8 cellular contexts compared by ENCODE assay signal in genomic region chr11:46127150-46127638, GRCh38. TPM values are rescaled to one million over a fixed set of nuclear protein-coding genes. Genes with fewer than 3 reads are reported as not detected.
DNase-seq lines count a peak whose midpoint lies in the region; ATAC-seq, FAIRE-seq and TF ChIP-seq lines count a peak whose summit lies in the region.

No MANE protein-coding gene starts in this region.

- TF ChIP-seq POLR2A in GM12892 (IDR thresholded peaks at IDR 0.05; ENCODE audit: low read depth, low read length), result no peak

- FAIRE-seq in GM12892 (lab: Jason Lieb, UNC), result no peak

- H3K27me3 ChIP-seq in lower lobe of right lung (ENCODE audit: low read depth), result no peaks in the 10 kb centered on the region

- in situ Hi-C loops in astrocyte of the cerebellum (cut with HindIII; ENCODE audit: low sequenced_read_pairs), result no loop called here

- H3K27ac ChIP-seq in lower lobe of right lung, result no peak overlapping the region

- no peaks in the 10 kb centered on the region for H3K4me1 ChIP-seq in lower lobe of right lung

- H3K4me3 ChIP-seq in AG09309 (ENCODE audit: control insufficient read depth, low read depth, low read length) (no peak overlapping the region), astrocyte of the cerebellum (ENCODE audit: low read depth, low read length) (no peak overlapping the region), lower lobe of right lung (no peak overlapping the region)

- peak; percentile 75 for ATAC-seq in GM18519 (IDR thresholded peaks at IDR 0.05; ENCODE audit: low FRiP score, unreplicated experiment)
- ATAC-seq in HG03460 (IDR thresholded peaks at IDR 0.05; ENCODE audit: unreplicated experiment), result peak; percentile 73
- ATAC-seq in lower lobe of right lung, result peak; percentile 88 to 94

- TF ChIP-seq CTCF in AG09309 (IDR thresholded peaks at IDR 0.05; ENCODE audit: control insufficient read depth, insufficient read depth, low read depth, low read length, missing control alignments) (peak; percentile 61), astrocyte of the cerebellum (IDR thresholded peaks at IDR 0.05; ENCODE audit: low read depth, low read length, missing control alignments) (peak; percentile 51), lower lobe of right lung (IDR thresholded peaks at IDR 0.05) (peak; percentile 41)

- H3K9me3 ChIP-seq in lower lobe of right lung, result no peaks in the 10 kb centered on the region

- intact Hi-C loops in lower lobe of right lung (cut with DNase I), result no loop called here

- peak; percentile 16 for DNase-seq in AG09309 (ENCODE audit: low read depth)
- peak; percentile 97 for DNase-seq in SKM-1 (lab: John Stamatoyannopoulos, UW; ENCODE audit: unreplicated experiment)
- no peak for DNase-seq in astrocyte of the cerebellum (ENCODE audit: low read depth)
- DNase-seq in lower lobe of right lung, result peak; percentile 48
- DNase-seq in GM12892 (ENCODE audit: insufficient read length), result no peak
- DNase-seq in NCI-H526 (lab: John Stamatoyannopoulos, UW), result no peak

- no peaks in the 10 kb centered on the region for H3K36me3 ChIP-seq in lower lobe of right lung

RNA-seq across cellular contexts. Expression of gene PHF21A, which starts 5.9 kb away (rescaled TPM):
- 48.4 TPM for total RNA-seq in lower lobe of right lung
- 21.3 TPM for polyA plus RNA-seq in GM12892 (2012; ENCODE audit: missing spikeins)

Comparison
In these comparisons a context has a peak if more than half of its experiments do, and no peak if none do; other contexts are left out.
1. DNase-seq: peak in AG09309 (single experiment), SKM-1 (single experiment) and lower lobe of right lung (single experiment); none in astrocyte of the cerebellum (single experiment), GM12892 (single experiment) and NCI-H526 (0 of 2).
2. Peak in every context shown above with its lines, with median percentiles within 50 percentile points of each other: CTCF ChIP-seq and ATAC-seq.